Comparison of ENCODE assay signal across 18 cellular contexts in genomic region chr14:20671597-20672283, GRCh38. TPM values are rescaled to one million over a fixed set of nuclear protein-coding genes. Genes with fewer than 3 reads are reported as not detected.
DNase-seq lines count a peak whose midpoint lies in the region; ATAC-seq and TF ChIP-seq lines count a peak whose summit lies in the region.
"Had no signal": no experiment of that assay in that cellular context is flagged by ENCODE, and none has a peak within 500 bp of the region (broad histone marks: within the 10 kb centered on the region; RNA-seq: fewer than 3 reads in every experiment).

No MANE protein-coding gene starts in this region.

- H3K27me3 ChIP-seq in A673 (replicated peaks; ENCODE audit: insufficient read depth, low read depth, low read length, poor library complexity) = peaks cover 23% of the 10 kb centered on the region
- H3K27me3 ChIP-seq: adrenal gland, SJSA1 had no signal

- DNase-seq in GM12865 (ENCODE audit: low read depth) (peak; percentile 40), NCI-H526 (lab: John Stamatoyannopoulos, UW) (peak; percentile 13 to 63), kidney glomerular epithelial cell (lab: John Stamatoyannopoulos, UW) (peak; percentile 59), A673 (ENCODE audit: low spot score) (no peak), SW 1271 (lab: John Stamatoyannopoulos, UW) (no peak), NCI-H748 treated with DMSO at 0.1 percent for 48 hours (lab: John Stamatoyannopoulos, UW) (no peak), LoVo (ENCODE audit: low spot score) (no peak)
- DNase-seq: activated CD4-positive, alpha-beta T cell treated with anti-CD3 and anti-CD28 coated beads, Interleukin-2, amount 50 U/mL, for 48 hours; foreskin fibroblast; HFFc6; Karpas-422; NCI-H345 had no signal

- intact Hi-C loops in A673 (cut with micrococcal nuclease; ENCODE audit: unreplicated experiment) = no loop called here

- H3K4me1 ChIP-seq in A673 (ENCODE audit: insufficient read depth, low read length, poor library complexity, severe bottlenecking) = no peaks in the 10 kb centered on the region
- H3K4me1 ChIP-seq: adrenal gland, SJSA1 had no signal

- H3K4me3 ChIP-seq in GM12865 (ENCODE audit: low read depth, low read length) (no peak overlapping the region), A673 (ENCODE audit: low read depth, low read length, poor library complexity, severe bottlenecking) (no peak overlapping the region)
- H3K4me3 ChIP-seq: adrenal gland, SJSA1 had no signal

- no peaks in the 10 kb centered on the region for H3K36me3 ChIP-seq in A673 (ENCODE audit: insufficient read depth, low read length, poor library complexity, severe bottlenecking)
- H3K36me3 ChIP-seq: adrenal gland, SJSA1 had no signal

- BruUV-seq in A673 (replicated peaks; lab: Mats Ljungman, UMichigan) = no TSS peak

- CTCF ChIA-PET in A673 (lab: Charles Lee) = no interaction called here

- POLR2A ChIA-PET in A673 (lab: Charles Lee; ENCODE audit: low non-redundant PET) = no interaction called here

- no peak for TF ChIP-seq CTCF in GM12865 (IDR thresholded peaks at IDR 0.05; ENCODE audit: insufficient read depth, low read depth, low read length, missing control alignments)
- TF ChIP-seq CTCF in A673 (conservative IDR thresholded peaks at IDR 0.05; ENCODE audit: low read depth, low read length) = no peak

- ATAC-seq in GM21786 (IDR thresholded peaks at IDR 0.05; ENCODE audit: unreplicated experiment) = peak; percentile 38

- H3K27ac ChIP-seq in A673 (ENCODE audit: low read depth, low read length, poor library complexity, severe bottlenecking) = no peak overlapping the region
- H3K27ac ChIP-seq: adrenal gland, SJSA1 had no signal

- no peaks in the 10 kb centered on the region for H3K9me3 ChIP-seq in A673 (ENCODE audit: low read depth, low read length, poor library complexity, severe bottlenecking)
- H3K9me3 ChIP-seq: adrenal gland, SJSA1 had no signal

RNA-seq across cellular contexts. Expression of gene RNASE4, which starts 12.6 kb away (rescaled TPM):
- 0.75 and 1.8 TPM in 2 replicates for total RNA-seq in A673 (2021)

RNA-seq across cellular contexts. Expression of gene ANG, which starts 16.8 kb away (rescaled TPM):
- total RNA-seq in A673 (2021) = 0.71 and 2.2 TPM in 2 replicates

RNA-seq across cellular contexts. Expression of gene OR6S1, which starts 30.2 kb away (rescaled TPM):
- total RNA-seq in A673 (2021) = not detected in 2 replicates
- total RNA-seq: adrenal gland, HFFc6, lung microvascular endothelial cell, pulmonary artery endothelial cell, SJSA1, subcutaneous adipose tissue had no signal

Comparison
In these comparisons a context has a peak if more than half of its experiments do, and no peak if none do; other contexts are left out.
1. DNase-seq: peak in GM12865 (single experiment), NCI-H526 (2 of 2) and kidney glomerular epithelial cell (single experiment); none in A673 (single experiment), SW 1271 (0 of 2), NCI-H748 treated with DMSO at 0.1 percent for 48 hours (single experiment) and LoVo (single experiment).